ENCODE assay signal across 30 cellular contexts in the genomic region with DNA sequence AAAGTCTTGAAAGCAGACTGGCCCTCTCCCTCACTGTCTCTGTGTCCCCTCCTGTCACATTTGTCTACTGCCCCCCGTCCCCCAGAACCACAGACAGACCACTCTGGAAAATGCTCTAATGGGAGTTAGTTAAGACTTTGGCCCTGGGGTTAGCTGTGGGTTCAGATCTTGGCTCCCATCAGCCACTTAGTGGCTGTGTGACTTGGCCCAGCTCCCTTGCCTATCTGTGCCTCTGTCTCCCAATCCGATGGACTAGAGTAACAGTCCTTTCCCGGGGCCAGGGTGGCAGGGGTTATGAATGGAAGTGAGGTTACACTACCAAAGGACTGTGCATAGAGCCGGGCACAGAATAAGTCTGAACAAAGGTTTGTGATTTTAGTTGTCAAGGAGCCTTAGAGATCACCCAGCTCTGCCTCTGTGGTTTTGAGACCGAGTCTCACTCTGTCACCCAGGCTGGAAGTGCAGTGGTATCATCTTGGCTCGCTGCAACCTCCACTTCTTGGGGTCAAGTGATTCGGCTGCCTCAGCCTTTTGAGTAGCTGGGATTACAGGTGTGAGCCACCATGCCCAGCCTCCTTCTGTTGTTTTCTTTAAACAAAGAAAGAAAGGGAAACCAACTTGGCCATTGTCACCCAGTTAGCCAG. TPM values are rescaled to one million over a fixed set of nuclear protein-coding genes. Genes with fewer than 3 reads are reported as not detected.
A peak's percentile ranks its signal among the peaks of the same experiment; 100 is the strongest.
DNase-seq lines count a peak whose midpoint lies in the region; ATAC-seq and TF ChIP-seq lines count a peak whose summit lies in the region.
"Had no signal": no experiment of that assay in that cellular context is flagged by ENCODE, and none has a peak within 500 bp of the region (broad histone marks: within the 10 kb centered on the region; RNA-seq: fewer than 3 reads in every experiment).

No MANE protein-coding gene starts in this region.

- no peak overlapping the region for H3K27ac ChIP-seq in BLaER1 treated with 17β-estradiol and CSF1 and Interleukin-3, amounts not matched to agents 10 nM and 100 nM
- no peak overlapping the region for H3K27ac ChIP-seq in MM.1S (ENCODE audit: low read length)
- H3K27ac ChIP-seq in esophagus squamous epithelium = peak overlapping the region in 3 of 4 donors; percentile 1 to 97 (median 25)
- no peak overlapping the region for H3K27ac ChIP-seq in neural progenitor cell
- H3K27ac ChIP-seq in CD4-positive, alpha-beta T cell (ENCODE audit: low read depth, low read length) = no peak overlapping the region
- H3K27ac ChIP-seq: dorsolateral prefrontal cortex, gastrocnemius medialis, tibial artery had no signal

- H3K9me2 ChIP-seq in MM.1S (replicated peaks; ENCODE audit: insufficient read depth, low read length) = no peaks in the 10 kb centered on the region

- 70 to 79% methylated on average over 4 to 6 of the region's 7 CpGs for WGBS in esophagus squamous epithelium, 2 donors

- no peaks in the 10 kb centered on the region for H3K9me3 Mint-ChIP-seq in neural progenitor cell
- H3K9me3 Mint-ChIP-seq in naive thymus-derived CD8-positive, alpha-beta T cell = no peaks in the 10 kb centered on the region
- H3K9me3 Mint-ChIP-seq in CD4-positive, alpha-beta T cell = no peaks in the 10 kb centered on the region
- H3K9me3 Mint-ChIP-seq in endothelial cell (ENCODE audit: unreplicated experiment) = no peaks in the 10 kb centered on the region
- H3K9me3 Mint-ChIP-seq: brain; neural crest cell; T-helper 2 cell treated with Interferon-gamma antibody and Interleukin-4, amounts not matched to agents 5 μg/mL and 100 μg/mL, for 36 hours had no signal

- peak; percentile 47 for DNase-seq in MM.1S
- no peak for DNase-seq in esophagus squamous epithelium (lab: John Stamatoyannopoulos, UW)
- peak; percentile 34 for DNase-seq in neural progenitor cell (ENCODE audit: low spot score)
- DNase-seq in naive thymus-derived CD8-positive, alpha-beta T cell = no peak
- DNase-seq in CD4-positive, alpha-beta T cell = no peak
- DNase-seq in endothelial cell (ENCODE audit: low spot score) = no peak
- DNase-seq: ACHN; activated CD4-positive, alpha-beta T cell treated with anti-CD3 and anti-CD28 coated beads for 1 hour; activated CD8-positive, alpha-beta T cell treated with anti-CD3 and anti-CD28 coated beads, Interleukin-2, amount 10 ng/mL, durations not matched to agents 7 days and 5 days; activated naive CD4-positive, alpha-beta T cell treated with anti-CD3 and anti-CD28 coated beads, Interleukin-2, amount 50 U/mL, for 16 hours; BE2C; COR-L47; dorsolateral prefrontal cortex; gastrocnemius medialis; kidney; NCI-H1092; NCI-H187 treated with DMSO at 0.1 percent for 48 hours; NCI-H526; NK-92 treated with Interleukin-12 subunit alpha and Interleukin-12 subunit beta, amount 100 ng/mL, for 24 hours; PC-3; right cardiac atrium; SIG-M5; tibial artery had no signal

- H3K36me3 Mint-ChIP-seq in neural progenitor cell (no peaks in the 10 kb centered on the region), endothelial cell (ENCODE audit: low read depth, unreplicated experiment) (no peaks in the 10 kb centered on the region)
- no peaks in the 10 kb centered on the region for H3K36me3 Mint-ChIP-seq in naive thymus-derived CD8-positive, alpha-beta T cell
- no peaks in the 10 kb centered on the region for H3K36me3 Mint-ChIP-seq in CD4-positive, alpha-beta T cell (ENCODE audit: low read depth)
- H3K36me3 Mint-ChIP-seq: brain had no signal

- TF ChIP-seq POLR2A in esophagus squamous epithelium (IDR thresholded peaks at IDR 0.05) = no peak

- no peaks in the 10 kb centered on the region for H3K9me3 ChIP-seq in BLaER1 treated with 17β-estradiol and CSF1 and Interleukin-3, amounts not matched to agents 10 nM and 100 nM (replicated peaks in 1 of 11)
- H3K9me3 ChIP-seq in MM.1S (replicated peaks; ENCODE audit: insufficient read depth, low read length) = no peaks in the 10 kb centered on the region
- H3K9me3 ChIP-seq in esophagus squamous epithelium = no peaks in the 10 kb centered on the region
- H3K9me3 ChIP-seq in neural progenitor cell (ENCODE audit: low read depth) = no peaks in the 10 kb centered on the region
- H3K9me3 ChIP-seq in CD4-positive, alpha-beta T cell (ENCODE audit: control insufficient read depth, low read length) = no peaks in the 10 kb centered on the region
- H3K9me3 ChIP-seq: BE2C, gastrocnemius medialis, tibial artery had no signal

- peak overlapping the region; percentile 47 for H2AFZ ChIP-seq in MM.1S (ENCODE audit: low read length)
- no peak overlapping the region for H2AFZ ChIP-seq in neural progenitor cell (replicated peaks)

- peaks cover 15 to 30% (median 26%) of the 10 kb centered on the region in 10 experiments; a peak in 19 of 20 replicates for H3K4me1 ChIP-seq in BLaER1 treated with 17β-estradiol and CSF1 and Interleukin-3, amounts not matched to agents 10 nM and 100 nM
- no peaks in the 10 kb centered on the region for H3K4me1 ChIP-seq in MM.1S (ENCODE audit: low read length)
- peaks cover 0 to 74% (median 10%) of the 10 kb centered on the region in 3 donors for H3K4me1 ChIP-seq in esophagus squamous epithelium
- H3K4me1 ChIP-seq in neural progenitor cell = peaks cover 4% of the 10 kb centered on the region
- H3K4me1 ChIP-seq: BE2C, gastrocnemius medialis had no signal

- H3K4me2 ChIP-seq in BLaER1 treated with 17β-estradiol and CSF1 and Interleukin-3, amounts not matched to agents 10 nM and 100 nM = peak overlapping the region; percentile 13 to 89 (median 61); a peak in 16 of 22 replicates
- H3K4me2 ChIP-seq in MM.1S (ENCODE audit: low read depth, low read length) = 0 out of 2 replicates have a peak overlapping the region, but pooled peaks have one; percentile 22
- no peak overlapping the region for H3K4me2 ChIP-seq in neural progenitor cell

- no peak overlapping the region for H3K9ac ChIP-seq in BLaER1 treated with 17β-estradiol and CSF1 and Interleukin-3, amounts not matched to agents 10 nM and 100 nM
- H3K9ac ChIP-seq in MM.1S (ENCODE audit: low read length) = no peak overlapping the region
- H3K9ac ChIP-seq in neural progenitor cell = no peak overlapping the region

- H3K27ac Mint-ChIP-seq in neural progenitor cell = peak overlapping the region; percentile 50
- H3K27ac Mint-ChIP-seq in naive thymus-derived CD8-positive, alpha-beta T cell = peak overlapping the region in 1 of 10 donors; percentile 57
- no peak overlapping the region for H3K27ac Mint-ChIP-seq in CD4-positive, alpha-beta T cell
- no peak overlapping the region for H3K27ac Mint-ChIP-seq in endothelial cell (ENCODE audit: unreplicated experiment)
- H3K27ac Mint-ChIP-seq: activated CD8-positive, alpha-beta T cell treated with anti-CD3 and anti-CD28 coated beads, Interleukin-2, amount 10 ng/mL, durations not matched to agents 7 days and 5 days; brain; T-helper 2 cell treated with Interferon-gamma antibody and Interleukin-4, amounts not matched to agents 5 μg/mL and 100 μg/mL, for 36 hours had no signal

- H3K27me3 Mint-ChIP-seq in neural progenitor cell (ENCODE audit: insufficient read depth, low read depth) = peaks cover 4% of the 10 kb centered on the region
- peaks cover 0 to 3% (median 0%) of the 10 kb centered on the region in 5 donors for H3K27me3 Mint-ChIP-seq in naive thymus-derived CD8-positive, alpha-beta T cell
- H3K27me3 Mint-ChIP-seq in CD4-positive, alpha-beta T cell = no peaks in the 10 kb centered on the region
- H3K27me3 Mint-ChIP-seq in endothelial cell (ENCODE audit: unreplicated experiment) = peaks cover 3% of the 10 kb centered on the region

- POLR2A ChIA-PET in naive thymus-derived CD8-positive, alpha-beta T cell (lab: Charles Lee) = no interaction called here
- POLR2A ChIA-PET in CD4-positive, alpha-beta T cell (lab: Charles Lee) = no interaction called here

- peaks cover 9% of the 10 kb centered on the region for H3K4me1 Mint-ChIP-seq in neural progenitor cell
- H3K4me1 Mint-ChIP-seq in naive thymus-derived CD8-positive, alpha-beta T cell = no peaks in the 10 kb centered on the region
- H3K4me1 Mint-ChIP-seq in CD4-positive, alpha-beta T cell (ENCODE audit: low read depth) = no peaks in the 10 kb centered on the region
- H3K4me1 Mint-ChIP-seq in endothelial cell (ENCODE audit: unreplicated experiment) = no peaks in the 10 kb centered on the region
- H3K4me1 Mint-ChIP-seq: brain, neural crest cell had no signal

- CTCF ChIA-PET in CD4-positive, alpha-beta T cell (lab: Charles Lee) = no interaction called here

- no peaks in the 10 kb centered on the region for H3K79me2 ChIP-seq in MM.1S (ENCODE audit: low read length)
- H3K79me2 ChIP-seq in neural progenitor cell (ENCODE audit: low read depth) = no peaks in the 10 kb centered on the region

- no peaks in the 10 kb centered on the region for H3F3A ChIP-seq in MM.1S (ENCODE audit: insufficient read depth, low read length)
- H3F3A ChIP-seq in neural progenitor cell (ENCODE audit: low read depth) = peaks cover 11% of the 10 kb centered on the region

- ATAC-seq in esophagus mucosa = no peak
- ATAC-seq in naive thymus-derived CD8-positive, alpha-beta T cell = no peak
- ATAC-seq in CD4-positive, alpha-beta T cell (ENCODE audit: poor library complexity) = no peak
- ATAC-seq: activated CD8-positive, alpha-beta T cell treated with anti-CD3 and anti-CD28 coated beads, Interleukin-2, amount 10 ng/mL, durations not matched to agents 7 days and 5 days; gastrocnemius medialis; PC-3; right cardiac atrium had no signal

- no peaks in the 10 kb centered on the region for H3K36me3 ChIP-seq in BLaER1 treated with 17β-estradiol and CSF1 and Interleukin-3, amounts not matched to agents 10 nM and 100 nM
- no peaks in the 10 kb centered on the region for H3K36me3 ChIP-seq in MM.1S (replicated peaks; ENCODE audit: insufficient read depth, low read length)
- peaks cover 5 to 89% (median 8%) of the 10 kb centered on the region in 3 donors for H3K36me3 ChIP-seq in esophagus squamous epithelium
- H3K36me3 ChIP-seq in neural progenitor cell = no peaks in the 10 kb centered on the region
- H3K36me3 ChIP-seq: BE2C, gastrocnemius medialis had no signal

- no peak overlapping the region for H3K4me3 ChIP-seq in BLaER1 treated with 17β-estradiol and CSF1 and Interleukin-3, amounts not matched to agents 10 nM and 100 nM
- H3K4me3 ChIP-seq in MM.1S (ENCODE audit: low read length) (no peak overlapping the region), esophagus squamous epithelium (no peak overlapping the region), neural progenitor cell (no peak overlapping the region)
- H3K4me3 ChIP-seq: dorsolateral prefrontal cortex, gastrocnemius medialis, lung, tibial artery had no signal

- H3K27me3 ChIP-seq in BLaER1 treated with 17β-estradiol and CSF1 and Interleukin-3, amounts not matched to agents 10 nM and 100 nM = peaks cover 0 to 9% (median 0%) of the 10 kb centered on the region in 11 experiments; a peak in 5 of 22 replicates
- H3K27me3 ChIP-seq in MM.1S (replicated peaks; ENCODE audit: insufficient read depth, low read length) = no peaks in the 10 kb centered on the region
- no peaks in the 10 kb centered on the region for H3K27me3 ChIP-seq in esophagus squamous epithelium
- no peaks in the 10 kb centered on the region for H3K27me3 ChIP-seq in neural progenitor cell
- no peaks in the 10 kb centered on the region for H3K27me3 ChIP-seq in CD4-positive, alpha-beta T cell (ENCODE audit: control insufficient read depth, insufficient read depth, low read length)
- H3K27me3 ChIP-seq: BE2C, dorsolateral prefrontal cortex, gastrocnemius medialis had no signal

- H3K4me3 Mint-ChIP-seq in neural progenitor cell (no peak overlapping the region), endothelial cell (ENCODE audit: unreplicated experiment) (no peak overlapping the region)
- no peak overlapping the region for H3K4me3 Mint-ChIP-seq in naive thymus-derived CD8-positive, alpha-beta T cell
- H3K4me3 Mint-ChIP-seq in CD4-positive, alpha-beta T cell = no peak overlapping the region
- H3K4me3 Mint-ChIP-seq: activated CD8-positive, alpha-beta T cell treated with anti-CD3 and anti-CD28 coated beads, Interleukin-2, amount 10 ng/mL, durations not matched to agents 7 days and 5 days; brain; neural crest cell; T-helper 2 cell treated with Interferon-gamma antibody and Interleukin-4, amounts not matched to agents 5 μg/mL and 100 μg/mL, for 36 hours had no signal

- peaks cover 0 to 16% (median 9%) of the 10 kb centered on the region in 11 experiments; a peak in 12 of 22 replicates for H4K20me1 ChIP-seq in BLaER1 treated with 17β-estradiol and CSF1 and Interleukin-3, amounts not matched to agents 10 nM and 100 nM
- no peaks in the 10 kb centered on the region for H4K20me1 ChIP-seq in MM.1S (ENCODE audit: insufficient read depth, low read length)
- H4K20me1 ChIP-seq in neural progenitor cell (ENCODE audit: low read depth) = peaks cover 3% of the 10 kb centered on the region

- intact Hi-C loops in esophagus squamous epithelium (cut with DNase I) = no loop called here
- intact Hi-C loops in CD4-positive, alpha-beta T cell (cut with DNase I, micrococcal nuclease) = no loop called here

- no peak for TF ChIP-seq CTCF in MM.1S (IDR thresholded peaks at IDR 0.05; ENCODE audit: low read length)
- no peak for TF ChIP-seq CTCF in esophagus squamous epithelium (IDR thresholded peaks at IDR 0.05)
- no peak for TF ChIP-seq CTCF in neural progenitor cell (IDR thresholded peaks at IDR 0.05)
- no peak for TF ChIP-seq CTCF in CD4-positive, alpha-beta T cell (IDR thresholded peaks at IDR 0.05)
- TF ChIP-seq CTCF in endothelial cell (IDR thresholded peaks at IDR 0.05; ENCODE audit: unreplicated experiment) = no peak

RNA-seq across cellular contexts. Expression of gene PPL, which starts 23.7 kb away (rescaled TPM):
- 1,000 to 10,000 TPM in 2 of 4 donors, 100 to 1,000 TPM in 2; 504 to 1,677 (median 860) TPM for total RNA-seq in esophagus squamous epithelium
- 1.0 and 2.8 TPM in 2 replicates for total RNA-seq in neural progenitor cell (ENCODE audit: low replicate concordance)
- total RNA-seq in esophagus mucosa = 705 TPM
- not detected for total RNA-seq in naive thymus-derived CD8-positive, alpha-beta T cell
- polyA plus RNA-seq in naive thymus-derived CD8-positive, alpha-beta T cell = under 1 TPM in 1 of 3 donors, not detected in 2; 0.48 TPM
- not detected for total RNA-seq in CD4-positive, alpha-beta T cell
- total RNA-seq in endothelial cell (ENCODE audit: unreplicated experiment) = 1.1 TPM
- total RNA-seq: activated CD8-positive, alpha-beta T cell treated with anti-CD3 and anti-CD28 coated beads, Interleukin-2, amount 10 ng/mL, durations not matched to agents 7 days and 5 days; mononuclear cell had no signal

RNA-seq across cellular contexts. Expression of gene SEC14L5, which starts 44.9 kb away (rescaled TPM):
- total RNA-seq in esophagus squamous epithelium = 1 to 10 TPM in 1 of 4 donors, under 1 TPM in 3; 0.22 to 5.6 (median 0.49) TPM
- 0.41 and 0.65 TPM in 2 replicates for total RNA-seq in neural progenitor cell (ENCODE audit: low replicate concordance)
- 1.2 TPM for total RNA-seq in esophagus mucosa
- not detected for total RNA-seq in naive thymus-derived CD8-positive, alpha-beta T cell
- polyA plus RNA-seq in naive thymus-derived CD8-positive, alpha-beta T cell = not detected
- total RNA-seq in CD4-positive, alpha-beta T cell = not detected
- total RNA-seq in endothelial cell (ENCODE audit: unreplicated experiment) = 0.05 TPM
- total RNA-seq: activated CD8-positive, alpha-beta T cell treated with anti-CD3 and anti-CD28 coated beads, Interleukin-2, amount 10 ng/mL, durations not matched to agents 7 days and 5 days; PC-3 had no signal

Comparison
In these comparisons a context has a peak if more than half of its experiments do, and no peak if none do; other contexts are left out.
1. H3K27ac ChIP-seq: peak in esophagus squamous epithelium (3 of 4); none in BLaER1 treated with 17β-estradiol and CSF1 and Interleukin-3, amounts not matched to agents 10 nM and 100 nM (0 of 11), MM.1S (single experiment), neural progenitor cell (single experiment) and CD4-positive, alpha-beta T cell (single experiment).
2. DNase-seq: peak in MM.1S (single experiment) and neural progenitor cell (single experiment); none in esophagus squamous epithelium (single experiment), naive thymus-derived CD8-positive, alpha-beta T cell (0 of 10), CD4-positive, alpha-beta T cell (0 of 10) and endothelial cell (single experiment).
3. RNA of gene PPL, which starts 23.7 kb away (total RNA-seq): 504 to 1,677 TPM in esophagus squamous epithelium and 705 TPM in esophagus mucosa (single experiment); 1.1 TPM in endothelial cell (single experiment), 1.0 to 2.8 TPM in neural progenitor cell, not detected in naive thymus-derived CD8-positive, alpha-beta T cell and not detected in CD4-positive, alpha-beta T cell; every median in the first group is over 100 times any median in the second.